6 cellular contexts compared by ENCODE assay signal in genomic region chr6:41942882-41943281, GRCh38. TPM values are rescaled to one million over a fixed set of nuclear protein-coding genes. Genes with fewer than 3 reads are reported as not detected.
DNase-seq lines count a peak whose midpoint lies in the region; ATAC-seq, FAIRE-seq and TF ChIP-seq lines count a peak whose summit lies in the region.
"Not testable (repeated sequence)": the region's sequence is repeated elsewhere in the genome, so short reads cannot be mapped to it uniquely, and the experiment has no call there.

No MANE protein-coding gene starts in this region.

- peak overlapping the region; percentile 90 for H3K4me2 ChIP-seq in K562 (ENCODE audit: insufficient read depth, low read length)

- peak overlapping the region in 3 of 8 donors; percentile 81 to 96 (median 95) for H3K27ac Mint-ChIP-seq in CD8-positive, alpha-beta memory T cell
- H3K27ac Mint-ChIP-seq in activated CD8-positive, alpha-beta T cell treated with anti-CD3 and anti-CD28 coated beads, Interleukin-2, amount 10 ng/mL, durations not matched to agents 7 days and 5 days, result peak overlapping the region; percentile 82
- H3K27ac Mint-ChIP-seq in naive thymus-derived CD4-positive, alpha-beta T cell, result peak overlapping the region in 8 of 9 donors; percentile 83 to 95 (median 92)
- peak overlapping the region; percentile 94 for H3K27ac Mint-ChIP-seq in type B pancreatic cell

- POLR2A ChIA-PET in CD8-positive, alpha-beta memory T cell (lab: Charles Lee), result interaction anchor here (0.6 to 1.4 kb wide), 3 partner anchors 22 to 162 kb away, joined by 3 to 5 read pairs (median 4); partner anchors contain the start of genes BYSL and MED20
- POLR2A ChIA-PET in Panc1 (lab: Charles Lee), result interaction anchor here (1.4 kb wide), 1 partner anchor 22 kb away, joined by 4 read pairs; the partner anchor contains the start of genes BYSL and MED20
- POLR2A ChIA-PET in activated CD8-positive, alpha-beta T cell treated with anti-CD3 and anti-CD28 coated beads, Interleukin-2, amount 10 ng/mL, durations not matched to agents 7 days and 5 days (lab: Charles Lee), result interaction anchor here (0.6 to 13.1 kb wide), 7 partner anchors 11 to 629 kb away, joined by 3 to 372 read pairs (median 4); partner anchors contain the start of gene TAF8
- POLR2A ChIA-PET in K562 (lab: Yijun Ruan, JAX), result interaction anchor here (0.6 to 13.7 kb wide), 14 partner anchors 8 to 164 kb away, joined by 3 to 166 read pairs (median 4); partner anchors contain the start of genes BYSL and MED20
- POLR2A ChIA-PET in naive thymus-derived CD4-positive, alpha-beta T cell (lab: Charles Lee), result interaction anchor here (0.5 to 11.8 kb wide), 5 partner anchors 12 to 102 kb away, joined by 3 to 180 read pairs (median 3); partner anchors contain the start of genes BYSL and TAF8

- not testable (repeated sequence) for TF ChIP-seq EP300 in K562 (IDR thresholded peaks at IDR 0.05; ENCODE audit: low read length)

- not testable (repeated sequence) for H3K9me3 Mint-ChIP-seq in CD8-positive, alpha-beta memory T cell; activated CD8-positive, alpha-beta T cell treated with anti-CD3 and anti-CD28 coated beads, Interleukin-2, amount 10 ng/mL, durations not matched to agents 7 days and 5 days (ENCODE audit: insufficient read depth); naive thymus-derived CD4-positive, alpha-beta T cell; type B pancreatic cell

- not testable (repeated sequence) for H4K20me1 ChIP-seq in K562 (replicated peaks; ENCODE audit: control insufficient read depth, insufficient read depth, low read length)

- peaks cover 55 to 77% (median 58%) of the 10 kb centered on the region in 3 donors for H3K4me1 Mint-ChIP-seq in CD8-positive, alpha-beta memory T cell
- peaks cover 52% of the 10 kb centered on the region for H3K4me1 Mint-ChIP-seq in activated CD8-positive, alpha-beta T cell treated with anti-CD3 and anti-CD28 coated beads, Interleukin-2, amount 10 ng/mL, durations not matched to agents 7 days and 5 days (ENCODE audit: low read depth)
- peaks cover 35 to 80% (median 67%) of the 10 kb centered on the region in 7 donors for H3K4me1 Mint-ChIP-seq in naive thymus-derived CD4-positive, alpha-beta T cell
- peaks cover 20% of the 10 kb centered on the region for H3K4me1 Mint-ChIP-seq in type B pancreatic cell (ENCODE audit: unreplicated experiment)

- not testable (repeated sequence) for TF ChIP-seq POLR2A in K562 (conservative IDR thresholded peaks at IDR 0.05)

- in situ Hi-C loops in Panc1 (cut with HindIII; ENCODE audit: low pct_unique_long_range_greater_than_20kb, low sequenced_read_pairs); K562 (cut with MboI): not testable (repeated sequence)

- not testable (repeated sequence) for H3K27me3 Mint-ChIP-seq in CD8-positive, alpha-beta memory T cell; activated CD8-positive, alpha-beta T cell treated with anti-CD3 and anti-CD28 coated beads, Interleukin-2, amount 10 ng/mL, durations not matched to agents 7 days and 5 days (ENCODE audit: low read depth); naive thymus-derived CD4-positive, alpha-beta T cell; type B pancreatic cell

- peak overlapping the region; percentile 66 for H3K27ac ChIP-seq in CD8-positive, alpha-beta memory T cell (ENCODE audit: low read depth, low read length)
- H3K27ac ChIP-seq in Panc1 (ENCODE audit: low read length), result peak overlapping the region; percentile 83
- peak overlapping the region; percentile 72; the same call in 2 of the 3 replicates for H3K27ac ChIP-seq in K562 (ENCODE audit: extremely low read depth, low read depth, low read length)
- peak overlapping the region; percentile 66 for H3K27ac ChIP-seq in naive thymus-derived CD4-positive, alpha-beta T cell (ENCODE audit: low read depth, low read length)

- peaks cover 58% of the 10 kb centered on the region for H3K4me1 ChIP-seq in CD8-positive, alpha-beta memory T cell (ENCODE audit: insufficient read depth, low read length)
- H3K4me1 ChIP-seq in Panc1 (ENCODE audit: control insufficient read depth, insufficient read depth, low read length) (peaks cover 24% of the 10 kb centered on the region), K562 (replicated peaks in 1 of 2; ENCODE audit: control insufficient read depth in 2 of 2, insufficient read depth in 2 of 2, low read length in 2 of 2) (peaks cover 29 to 43% of the 10 kb centered on the region in 2 experiments)
- H3K4me1 ChIP-seq in naive thymus-derived CD4-positive, alpha-beta T cell (ENCODE audit: control insufficient read depth in 2 of 2, insufficient read depth in 2 of 2, low read length in 2 of 2), result peaks cover 37 to 61% of the 10 kb centered on the region in 2 donors

- intact Hi-C loops in Panc1 (cut with micrococcal nuclease; ENCODE audit: unreplicated experiment); K562 (cut with micrococcal nuclease): not testable (repeated sequence)
- intact Hi-C loops in naive thymus-derived CD4-positive, alpha-beta T cell (cut with micrococcal nuclease), result loop anchor here (1.0 to 5.0 kb wide), 3 partner anchors 34 to 619 kb away; partner anchors contain the start of gene UBR2 (in 1 of the 2)

- peak overlapping the region in 5 of 7 donors; percentile 87 to 93 (median 91) for H3K4me3 Mint-ChIP-seq in CD8-positive, alpha-beta memory T cell
- H3K4me3 Mint-ChIP-seq in activated CD8-positive, alpha-beta T cell treated with anti-CD3 and anti-CD28 coated beads, Interleukin-2, amount 10 ng/mL, durations not matched to agents 7 days and 5 days; type B pancreatic cell: not testable (repeated sequence)
- H3K4me3 Mint-ChIP-seq in naive thymus-derived CD4-positive, alpha-beta T cell, result peak overlapping the region in 8 of 10 donors; percentile 79 to 95 (median 92)

- H3K4me3 ChIP-seq in CD8-positive, alpha-beta memory T cell (ENCODE audit: low read length); Panc1 (ENCODE audit: low read depth in 2 of 2, low read length in 2 of 2); K562; naive thymus-derived CD4-positive, alpha-beta T cell (ENCODE audit: low read length): not testable (repeated sequence)

- 66% methylated on average over 13 of the region's 14 CpGs for WGBS in K562 (ENCODE audit: insufficient coverage, low coverage, missing lambda C conversion rate)

- peak overlapping the region; percentile 81 for H2AFZ ChIP-seq in K562 (ENCODE audit: low read depth, low read length)

- H3K9me3 ChIP-seq in CD8-positive, alpha-beta memory T cell (ENCODE audit: low read length); Panc1 (ENCODE audit: control insufficient read depth, insufficient read depth, low read depth, low read length); K562 (replicated peaks; ENCODE audit: control insufficient read depth, insufficient read depth, low read depth, low read length); naive thymus-derived CD4-positive, alpha-beta T cell (ENCODE audit: control insufficient read depth in 2 of 3, low read length in 3 of 3): not testable (repeated sequence)

- not testable (repeated sequence) for TF ChIP-seq CTCF in Panc1 (IDR thresholded peaks at IDR 0.05); K562 (IDR thresholded peaks at IDR 0.05 in 2 of 3, conservative IDR thresholded peaks at IDR 0.05 in 1 of 3; ENCODE audit: insufficient read depth in 2 of 3, low read depth in 1 of 3, low read length in 3 of 3); type B pancreatic cell (conservative IDR thresholded peaks at IDR 0.05)

- CTCF ChIA-PET in CD8-positive, alpha-beta memory T cell (lab: Charles Lee), result interaction anchor here (1.3 to 11.8 kb wide), 4 partner anchors 10 to 162 kb away, joined by 4 to 167 read pairs (median 5); partner anchors contain the start of genes BYSL, MED20 and TAF8
- CTCF ChIA-PET in Panc1 (lab: Charles Lee), result interaction anchor here (0.6 kb wide), 2 partner anchors 22 to 27 kb away, joined by 3 to 9 read pairs; no protein-coding TSS in a partner anchor
- CTCF ChIA-PET in activated CD8-positive, alpha-beta T cell treated with anti-CD3 and anti-CD28 coated beads, Interleukin-2, amount 10 ng/mL, durations not matched to agents 7 days and 5 days (lab: Charles Lee), result interaction anchor here (1.4 to 19.0 kb wide), 4 partner anchors 20 to 156 kb away, joined by 5 to 451 read pairs (median 100); partner anchors contain the start of genes BYSL, MED20, TAF8 and TOMM6
- CTCF ChIA-PET in K562 (lab: Yijun Ruan, JAX; ENCODE audit: low intra/inter-chr PET ratio), result interaction anchor here (1.4 kb wide), 1 partner anchor 101 kb away, joined by 5 read pairs; no protein-coding TSS in a partner anchor
- CTCF ChIA-PET in naive thymus-derived CD4-positive, alpha-beta T cell (lab: Charles Lee), result interaction anchor here (0.6 to 1.2 kb wide), 3 partner anchors 21 to 102 kb away, joined by 3 to 6 read pairs (median 3); no protein-coding TSS in a partner anchor

- TF ChIP-seq RAD21 in K562 (CRISPR knock-in tag; conservative IDR thresholded peaks at IDR 0.05 in 1 of 2, IDR thresholded peaks at IDR 0.05 in 1 of 2), result not testable (repeated sequence)

- not testable (repeated sequence) for BruUV-seq in Panc1 (replicated peaks; lab: Mats Ljungman, UMichigan); K562 (replicated peaks; lab: Mats Ljungman, UMichigan)

- not testable (repeated sequence) for DNase-seq in CD8-positive, alpha-beta memory T cell; Panc1 (ENCODE audit: low read depth, low spot score); activated CD8-positive, alpha-beta T cell treated with anti-CD3 and anti-CD28 coated beads, Interleukin-2, amount 10 ng/mL, durations not matched to agents 7 days and 5 days; K562 (ENCODE audit: extremely low read depth in 1 of 4, low spot score in 3 of 4); naive thymus-derived CD4-positive, alpha-beta T cell; type B pancreatic cell (ENCODE audit: extremely low spot score, unreplicated experiment)

- not testable (repeated sequence) for FAIRE-seq in K562 (lab: Jason Lieb, UNC)

- not testable (repeated sequence) for H3K36me3 ChIP-seq in CD8-positive, alpha-beta memory T cell (ENCODE audit: insufficient read depth, low read length); Panc1 (ENCODE audit: control insufficient read depth, insufficient read depth, low read length)
- H3K36me3 ChIP-seq in K562 (ENCODE audit: control insufficient read depth, insufficient read depth, low read length), result peaks cover 22% of the 10 kb centered on the region; the same call in 2 of the 3 replicates
- H3K36me3 ChIP-seq in naive thymus-derived CD4-positive, alpha-beta T cell (ENCODE audit: control insufficient read depth in 2 of 3, insufficient read depth in 3 of 3, low read length in 3 of 3), result peaks cover 0 to 12% (median 0%) of the 10 kb centered on the region in 3 experiments

- peaks cover 0 to 24% (median 4%) of the 10 kb centered on the region in 3 donors for H3K36me3 Mint-ChIP-seq in CD8-positive, alpha-beta memory T cell
- peaks cover 40% of the 10 kb centered on the region for H3K36me3 Mint-ChIP-seq in activated CD8-positive, alpha-beta T cell treated with anti-CD3 and anti-CD28 coated beads, Interleukin-2, amount 10 ng/mL, durations not matched to agents 7 days and 5 days (ENCODE audit: low read depth)
- H3K36me3 Mint-ChIP-seq in naive thymus-derived CD4-positive, alpha-beta T cell, result peaks cover 5 to 37% (median 6%) of the 10 kb centered on the region in 5 donors
- not testable (repeated sequence) for H3K36me3 Mint-ChIP-seq in type B pancreatic cell

- H3K9ac ChIP-seq in K562 (ENCODE audit: insufficient read depth in 1 of 2, low read depth in 2 of 2, low read length in 2 of 2), result peak overlapping the region in 1 of 2 experiments; percentile 46; a peak in 2 of 4 replicates

- not testable (repeated sequence) for H3K27me3 ChIP-seq in CD8-positive, alpha-beta memory T cell (ENCODE audit: insufficient read depth, low read length, poor library complexity, severe bottlenecking); Panc1 (ENCODE audit: control insufficient read depth, insufficient read depth, low read length); K562 (ENCODE audit: control insufficient read depth in 2 of 2, insufficient read depth in 2 of 2, low read length in 2 of 2); naive thymus-derived CD4-positive, alpha-beta T cell (ENCODE audit: control insufficient read depth in 2 of 2, insufficient read depth in 2 of 2, low read length in 2 of 2)

- H3K9me1 ChIP-seq in K562 (ENCODE audit: control insufficient read depth, insufficient read depth, low read length), result not testable (repeated sequence)

- ATAC-seq in Panc1; activated CD8-positive, alpha-beta T cell treated with anti-CD3 and anti-CD28 coated beads, Interleukin-2, amount 10 ng/mL, durations not matched to agents 7 days and 5 days; K562; naive thymus-derived CD4-positive, alpha-beta T cell: not testable (repeated sequence)

- H3K79me2 ChIP-seq in K562 (ENCODE audit: control insufficient read depth, insufficient read depth, low read length), result peaks cover 46% of the 10 kb centered on the region

RNA-seq across cellular contexts. Expression of gene CCND3, which starts 1.3 kb away (rescaled TPM):
- total RNA-seq in CD8-positive, alpha-beta memory T cell, result 100 to 1,000 TPM; 283 to 287 TPM
- polyA plus RNA-seq in CD8-positive, alpha-beta memory T cell, result 648 TPM
- total RNA-seq in Panc1 (2021; ENCODE audit: unreplicated experiment) (36.8 TPM), K562 (2014; rRNA removed) (112 and 148 TPM in 2 replicates), K562 (2014; rRNA removed; fragmentation: Illumina TruSeq; extraction: Trizol) (57.5 and 65.7 TPM in 2 replicates), K562 (2015; rRNA removed; fragmentation: Illumina TruSeq; extraction: Trizol) (75.3 and 75.4 TPM in 2 replicates), K562 (2021) (196 and 204 TPM in 2 replicates), type B pancreatic cell (ENCODE audit: low replicate concordance) (60.4 and 172 TPM in 2 replicates)
- polyA plus RNA-seq in Panc1 (2012; ENCODE audit: insufficient read length), result 44.2 TPM
- total RNA-seq in activated CD8-positive, alpha-beta T cell treated with anti-CD3 and anti-CD28 coated beads, Interleukin-2, amount 10 ng/mL, durations not matched to agents 7 days and 5 days, result 100 to 1,000 TPM; 441 to 462 TPM
- 88.0 and 191 TPM in 2 replicates for total RNA-seq in K562 (2011; cell fraction: chromatin; rRNA removed; ENCODE audit: low replicate concordance)
- 181 and 188 TPM in 2 replicates for total RNA-seq in K562 (2011; cell fraction: nucleolus; rRNA removed)
- 138 and 178 TPM in 2 replicates for total RNA-seq in K562 (2011; cell fraction: nucleoplasm; rRNA removed)
- polyA plus RNA-seq in K562 (2011; rRNA removed) (97.4 and 119 TPM in 2 replicates), K562 (2014; fragmentation: Illumina TruSeq; extraction: Trizol) (111 and 139 TPM in 2 replicates), K562 (2014; fragmentation: Nextera tagmentation; extraction: Ambion mirVana) (10 to 100 TPM; 21.5 to 24.7 TPM), K562 (2014; rRNA removed) (124 and 127 TPM in 2 replicates)
- polyA plus RNA-seq in K562 (2011; cell fraction: cytosol; rRNA removed), result 157 and 318 TPM in 2 replicates
- polyA plus RNA-seq in K562 (2011; cell fraction: nucleus; rRNA removed), result 168 and 256 TPM in 2 replicates
- 157 and 244 TPM in 2 replicates for polyA plus RNA-seq in K562 (2012)
- 47.7 and 77.9 TPM in 2 replicates for polyA minus RNA-seq in K562 (2011; rRNA and poly(A)+ RNA removed)
- polyA minus RNA-seq in K562 (2011; cell fraction: cytosol; rRNA and poly(A)+ RNA removed), result 109 and 120 TPM in 2 replicates
- polyA minus RNA-seq in K562 (2011; cell fraction: nucleus; rRNA and poly(A)+ RNA removed), result 103 and 115 TPM in 2 replicates
- 100 to 1,000 TPM; 285 to 433 (median 313) TPM for total RNA-seq in naive thymus-derived CD4-positive, alpha-beta T cell
- polyA plus RNA-seq in naive thymus-derived CD4-positive, alpha-beta T cell, result 100 to 1,000 TPM; 474 to 764 TPM

RNA-seq across cellular contexts. Expression of gene BYSL, which starts 21.6 kb away (rescaled TPM):
- total RNA-seq in CD8-positive, alpha-beta memory T cell, result 10 to 100 TPM; 80.5 to 84.4 TPM
- polyA plus RNA-seq in CD8-positive, alpha-beta memory T cell, result 5.9 TPM
- 49.1 TPM for total RNA-seq in Panc1 (2021; ENCODE audit: unreplicated experiment)
- 75.1 TPM for polyA plus RNA-seq in Panc1 (2012; ENCODE audit: insufficient read length)
- 10 to 100 TPM; 39.4 to 43.1 TPM for total RNA-seq in activated CD8-positive, alpha-beta T cell treated with anti-CD3 and anti-CD28 coated beads, Interleukin-2, amount 10 ng/mL, durations not matched to agents 7 days and 5 days
- 24.3 and 66.7 TPM in 2 replicates for total RNA-seq in K562 (2011; cell fraction: chromatin; rRNA removed; ENCODE audit: low replicate concordance)
- total RNA-seq in K562 (2011; cell fraction: nucleolus; rRNA removed), result 56.6 and 60.5 TPM in 2 replicates
- 38.7 and 41.2 TPM in 2 replicates for total RNA-seq in K562 (2011; cell fraction: nucleoplasm; rRNA removed)
- total RNA-seq in K562 (2014; rRNA removed), result 53.4 and 65.4 TPM in 2 replicates
- total RNA-seq in K562 (2014; rRNA removed; fragmentation: Illumina TruSeq; extraction: Trizol), result 28.9 and 36.2 TPM in 2 replicates
- 49.1 and 52.1 TPM in 2 replicates for total RNA-seq in K562 (2015; rRNA removed; fragmentation: Illumina TruSeq; extraction: Trizol)
- 90.6 and 92.3 TPM in 2 replicates for total RNA-seq in K562 (2021)
- 70.0 and 70.2 TPM in 2 replicates for polyA plus RNA-seq in K562 (2011; rRNA removed)
- 57.8 and 85.0 TPM in 2 replicates for polyA plus RNA-seq in K562 (2011; cell fraction: cytosol; rRNA removed)
- 67.9 and 100 TPM in 2 replicates for polyA plus RNA-seq in K562 (2011; cell fraction: nucleus; rRNA removed)
- 45.5 and 56.6 TPM in 2 replicates for polyA plus RNA-seq in K562 (2012)
- 67.7 and 73.2 TPM in 2 replicates for polyA plus RNA-seq in K562 (2014; fragmentation: Illumina TruSeq; extraction: Trizol)
- polyA plus RNA-seq in K562 (2014; fragmentation: Nextera tagmentation; extraction: Ambion mirVana), result 10 to 100 TPM; 22.2 to 25.8 TPM
- 68.2 and 90.7 TPM in 2 replicates for polyA plus RNA-seq in K562 (2014; rRNA removed)
- polyA minus RNA-seq in K562 (2011; rRNA and poly(A)+ RNA removed), result 38.0 and 44.7 TPM in 2 replicates
- 42.5 and 53.4 TPM in 2 replicates for polyA minus RNA-seq in K562 (2011; cell fraction: cytosol; rRNA and poly(A)+ RNA removed)
- 30.7 and 40.4 TPM in 2 replicates for polyA minus RNA-seq in K562 (2011; cell fraction: nucleus; rRNA and poly(A)+ RNA removed)
- 10 to 100 TPM in 1 of 5 experiments, 1 to 10 TPM in 4; 3.9 to 35.7 (median 8.1) TPM for total RNA-seq in naive thymus-derived CD4-positive, alpha-beta T cell
- polyA plus RNA-seq in naive thymus-derived CD4-positive, alpha-beta T cell, result 1 to 10 TPM; 4.4 to 6.6 TPM
- total RNA-seq in type B pancreatic cell (ENCODE audit: low replicate concordance), result 32.3 and 36.5 TPM in 2 replicates

RNA-seq across cellular contexts. Expression of gene MED20, which starts 21.9 kb away (rescaled TPM):
- total RNA-seq in CD8-positive, alpha-beta memory T cell, result 10 to 100 TPM; 18.1 to 21.1 TPM
- 5.3 TPM for polyA plus RNA-seq in CD8-positive, alpha-beta memory T cell
- total RNA-seq in Panc1 (2021; ENCODE audit: unreplicated experiment) (24.5 TPM), K562 (2014; rRNA removed) (27.3 and 33.6 TPM in 2 replicates), K562 (2014; rRNA removed; fragmentation: Illumina TruSeq; extraction: Trizol) (44.6 and 45.7 TPM in 2 replicates), K562 (2015; rRNA removed; fragmentation: Illumina TruSeq; extraction: Trizol) (36.7 and 38.1 TPM in 2 replicates), K562 (2021) (46.0 and 46.5 TPM in 2 replicates), type B pancreatic cell (ENCODE audit: low replicate concordance) (31.8 and 35.7 TPM in 2 replicates)
- 14.2 TPM for polyA plus RNA-seq in Panc1 (2012; ENCODE audit: insufficient read length)
- 10 to 100 TPM; 20.6 to 22.3 TPM for total RNA-seq in activated CD8-positive, alpha-beta T cell treated with anti-CD3 and anti-CD28 coated beads, Interleukin-2, amount 10 ng/mL, durations not matched to agents 7 days and 5 days
- total RNA-seq in K562 (2011; cell fraction: chromatin; rRNA removed; ENCODE audit: low replicate concordance), result 55.3 and 68.5 TPM in 2 replicates
- total RNA-seq in K562 (2011; cell fraction: nucleolus; rRNA removed), result 42.0 and 46.7 TPM in 2 replicates
- 54.3 and 70.6 TPM in 2 replicates for total RNA-seq in K562 (2011; cell fraction: nucleoplasm; rRNA removed)
- polyA plus RNA-seq in K562 (2011; rRNA removed) (57.6 and 60.0 TPM in 2 replicates), K562 (2014; fragmentation: Illumina TruSeq; extraction: Trizol) (48.8 and 58.2 TPM in 2 replicates), K562 (2014; fragmentation: Nextera tagmentation; extraction: Ambion mirVana) (10 to 100 TPM; 63.8 to 80.9 TPM), K562 (2014; rRNA removed) (30.4 and 32.1 TPM in 2 replicates)
- polyA plus RNA-seq in K562 (2011; cell fraction: cytosol; rRNA removed), result 61.5 and 69.9 TPM in 2 replicates
- 37.6 and 39.3 TPM in 2 replicates for polyA plus RNA-seq in K562 (2011; cell fraction: nucleus; rRNA removed)
- polyA plus RNA-seq in K562 (2012), result 30.2 and 30.4 TPM in 2 replicates
- 55.4 and 62.0 TPM in 2 replicates for polyA minus RNA-seq in K562 (2011; rRNA and poly(A)+ RNA removed)
- polyA minus RNA-seq in K562 (2011; cell fraction: cytosol; rRNA and poly(A)+ RNA removed), result 21.7 and 24.6 TPM in 2 replicates
- 16.6 and 27.3 TPM in 2 replicates for polyA minus RNA-seq in K562 (2011; cell fraction: nucleus; rRNA and poly(A)+ RNA removed)
- total RNA-seq in naive thymus-derived CD4-positive, alpha-beta T cell, result 10 to 100 TPM in 1 of 5 experiments, 1 to 10 TPM in 4; 4.5 to 21.7 (median 9.4) TPM
- polyA plus RNA-seq in naive thymus-derived CD4-positive, alpha-beta T cell, result 1 to 10 TPM; 4.2 to 4.7 TPM

RNA-seq across cellular contexts. Expression of gene USP49, which starts 47.7 kb away (rescaled TPM):
- total RNA-seq in CD8-positive, alpha-beta memory T cell, result 1 to 10 TPM; 5.0 to 5.2 TPM
- 0.59 TPM for polyA plus RNA-seq in CD8-positive, alpha-beta memory T cell
- total RNA-seq in Panc1 (2021; ENCODE audit: unreplicated experiment) (5.4 TPM), K562 (2014; rRNA removed) (3.9 and 4.3 TPM in 2 replicates), K562 (2014; rRNA removed; fragmentation: Illumina TruSeq; extraction: Trizol) (6.5 and 7.3 TPM in 2 replicates), K562 (2015; rRNA removed; fragmentation: Illumina TruSeq; extraction: Trizol) (4.2 and 4.7 TPM in 2 replicates), K562 (2021) (6.9 and 9.1 TPM in 2 replicates), type B pancreatic cell (ENCODE audit: low replicate concordance) (2.9 and 13.2 TPM in 2 replicates)
- 2.3 TPM for polyA plus RNA-seq in Panc1 (2012; ENCODE audit: insufficient read length)
- 1 to 10 TPM; 6.2 to 7.8 TPM for total RNA-seq in activated CD8-positive, alpha-beta T cell treated with anti-CD3 and anti-CD28 coated beads, Interleukin-2, amount 10 ng/mL, durations not matched to agents 7 days and 5 days
- 12.0 and 22.0 TPM in 2 replicates for total RNA-seq in K562 (2011; cell fraction: chromatin; rRNA removed; ENCODE audit: low replicate concordance)
- total RNA-seq in K562 (2011; cell fraction: nucleolus; rRNA removed), result 5.8 and 7.2 TPM in 2 replicates
- total RNA-seq in K562 (2011; cell fraction: nucleoplasm; rRNA removed), result 14.2 and 27.4 TPM in 2 replicates
- polyA plus RNA-seq in K562 (2011; rRNA removed) (9.7 and 9.9 TPM in 2 replicates), K562 (2014; fragmentation: Illumina TruSeq; extraction: Trizol) (7.7 and 8.5 TPM in 2 replicates), K562 (2014; fragmentation: Nextera tagmentation; extraction: Ambion mirVana) (1 to 10 TPM; 1.0 to 1.6 TPM), K562 (2014; rRNA removed) (7.8 and 8.3 TPM in 2 replicates)
- 6.0 and 6.7 TPM in 2 replicates for polyA plus RNA-seq in K562 (2011; cell fraction: cytosol; rRNA removed)
- 16.2 and 20.3 TPM in 2 replicates for polyA plus RNA-seq in K562 (2011; cell fraction: nucleus; rRNA removed)
- 5.9 and 6.9 TPM in 2 replicates for polyA plus RNA-seq in K562 (2012)
- polyA minus RNA-seq in K562 (2011; rRNA and poly(A)+ RNA removed), result 6.4 and 7.9 TPM in 2 replicates
- polyA minus RNA-seq in K562 (2011; cell fraction: cytosol; rRNA and poly(A)+ RNA removed), result 3.2 and 3.8 TPM in 2 replicates
- polyA minus RNA-seq in K562 (2011; cell fraction: nucleus; rRNA and poly(A)+ RNA removed), result 7.0 and 9.3 TPM in 2 replicates
- 1 to 10 TPM; 1.8 to 6.0 (median 3.1) TPM for total RNA-seq in naive thymus-derived CD4-positive, alpha-beta T cell
- polyA plus RNA-seq in naive thymus-derived CD4-positive, alpha-beta T cell, result under 1 TPM; 0.44 to 0.61 TPM
